ENCODE assay signal across 12 cellular contexts in genomic region chr3:34212671-34213070, GRCh38.
DNase-seq lines count a peak whose midpoint lies in the region; ATAC-seq and TF ChIP-seq lines count a peak whose summit lies in the region.
"Had no signal": no experiment of that assay in that cellular context is flagged by ENCODE, and none has a peak within 500 bp of the region (broad histone marks: within the 10 kb centered on the region; RNA-seq: fewer than 3 reads in every experiment).

No MANE protein-coding gene starts in this region.

- DNase-seq in NCI-H2107 treated with DMSO at 0.1 percent for 48 hours (lab: John Stamatoyannopoulos, UW; ENCODE audit: unreplicated experiment): peak; percentile 34
- no peak for DNase-seq in NCI-H2107 (lab: John Stamatoyannopoulos, UW)
- peak; percentile 73 for DNase-seq in astrocyte of the cerebellum (ENCODE audit: low read depth)
- DNase-seq in left ventricle myocardium superior: no peak
- peak; percentile 15 to 40 for DNase-seq in tibial nerve (ENCODE audit: low spot score in 2 of 2)
- no peak for DNase-seq in GOT3 (lab: John Stamatoyannopoulos, UW)
- DNase-seq: ACHN, NCI-H1694, spleen had no signal

- no peak overlapping the region for H3K27ac ChIP-seq in tibial nerve
- H3K27ac ChIP-seq: spleen, suprapubic skin had no signal

- H3K4me1 ChIP-seq in tibial nerve: peaks cover 0 to 14% (median 0%) of the 10 kb centered on the region in 4 donors

- no peak for TF ChIP-seq EP300 in tibial nerve (IDR thresholded peaks at IDR 0.05)

- ATAC-seq in left ventricle myocardium superior: peak; percentile 80
- ATAC-seq in HG03460 (IDR thresholded peaks at IDR 0.05; ENCODE audit: unreplicated experiment): no peak
- no peak for ATAC-seq in GM21576 (IDR thresholded peaks at IDR 0.05; ENCODE audit: unreplicated experiment)

- no peaks in the 10 kb centered on the region for H3K36me3 ChIP-seq in tibial nerve
- H3K36me3 ChIP-seq: spleen, suprapubic skin had no signal

- TF ChIP-seq CTCF in astrocyte of the cerebellum (IDR thresholded peaks at IDR 0.05; ENCODE audit: low read depth, low read length, missing control alignments) (no peak), tibial nerve (IDR thresholded peaks at IDR 0.05) (no peak)

- H3K4me3 ChIP-seq in astrocyte of the cerebellum (ENCODE audit: low read depth, low read length) (no peak overlapping the region), tibial nerve (no peak overlapping the region)
- H3K4me3 ChIP-seq: spleen, suprapubic skin had no signal

- H3K9me3 ChIP-seq in tibial nerve: no peaks in the 10 kb centered on the region
- H3K9me3 ChIP-seq: spleen, suprapubic skin had no signal

- no peak for TF ChIP-seq POLR2A in tibial nerve (IDR thresholded peaks at IDR 0.05)

- WGBS in tibial nerve, 2 donors: 37 to 44% methylated on average over 3 of the region's 3 CpGs

- no peaks in the 10 kb centered on the region for H3K27me3 ChIP-seq in tibial nerve
- H3K27me3 ChIP-seq: spleen, suprapubic skin had no signal

- intact Hi-C loops in left ventricle myocardium superior (cut with micrococcal nuclease): no loop called here

- in situ Hi-C loops in astrocyte of the cerebellum (cut with HindIII; ENCODE audit: low sequenced_read_pairs): no loop called here

Comparison
In these comparisons a context has a peak if more than half of its experiments do, and no peak if none do; other contexts are left out.
1. DNase-seq: peak in NCI-H2107 treated with DMSO at 0.1 percent for 48 hours (single experiment), astrocyte of the cerebellum (single experiment) and tibial nerve (2 of 2); none in NCI-H2107 (single experiment), left ventricle myocardium superior (single experiment) and GOT3 (single experiment).